In the genomic region with DNA sequence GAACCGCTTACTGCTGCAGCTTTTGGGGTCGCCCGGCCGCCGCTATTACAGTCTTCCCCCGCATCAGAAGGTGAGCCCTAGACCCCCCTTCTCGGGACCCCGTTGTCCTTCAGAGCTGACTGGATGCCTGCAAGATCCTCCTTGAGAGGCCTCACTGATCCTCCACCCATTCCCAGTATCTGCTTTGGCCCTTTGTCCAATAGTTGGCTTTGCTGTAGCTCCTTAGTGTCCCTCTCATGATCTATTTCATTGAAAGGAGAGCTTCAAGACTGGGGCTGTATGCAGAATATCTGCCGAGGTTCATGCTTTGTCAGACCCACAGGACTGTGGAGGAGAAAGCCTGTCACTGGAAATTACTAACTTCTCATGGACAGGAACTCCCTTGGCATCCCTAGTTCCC, we compare ENCODE assay signal across 8 cellular contexts. TPM values are rescaled to one million over a fixed set of nuclear protein-coding genes. Genes with fewer than 3 reads are reported as not detected.
DNase-seq lines count a peak whose midpoint lies in the region; ATAC-seq and TF ChIP-seq lines count a peak whose summit lies in the region.

No MANE protein-coding gene starts in this region.

- CTCF ChIA-PET in activated CD4-positive, alpha-beta T cell treated with anti-CD3 and anti-CD28 coated beads for 36 hours (lab: Charles Lee) = interaction anchor here (0.6 to 0.7 kb wide), 3 partner anchors 19 to 147 kb away, joined by 3 to 5 read pairs (median 3); a partner anchor contains a TSS

- H3K4me3 Mint-ChIP-seq in activated CD4-positive, alpha-beta T cell treated with anti-CD3 and anti-CD28 coated beads for 36 hours = peak overlapping the region; percentile 96

- no peaks in the 10 kb centered on the region for H3K9me3 Mint-ChIP-seq in activated CD4-positive, alpha-beta T cell treated with anti-CD3 and anti-CD28 coated beads for 36 hours (ENCODE audit: low read depth)

- H3K36me3 ChIP-seq in HUES64 (ENCODE audit: insufficient read depth, low read length) = peaks cover 38% of the 10 kb centered on the region
- peaks cover 35% of the 10 kb centered on the region for H3K36me3 ChIP-seq in iPS-20b (ENCODE audit: insufficient read depth, low read depth, low read length)
- peaks cover 0 to 30% (median 24%) of the 10 kb centered on the region in 6 donors for H3K36me3 ChIP-seq in spleen

- no peaks in the 10 kb centered on the region for H3K9me3 ChIP-seq in HUES64 (ENCODE audit: insufficient read depth, low read depth, low read length)
- H3K9me3 ChIP-seq in iPS-20b (ENCODE audit: insufficient read depth, low read depth, low read length) = no peaks in the 10 kb centered on the region
- no peaks in the 10 kb centered on the region for H3K9me3 ChIP-seq in spleen

- TF ChIP-seq POLR2A in spleen (IDR thresholded peaks at IDR 0.05) = no peak

- H3K27ac ChIP-seq in HUES64 (ENCODE audit: low read depth, low read length) (peak overlapping the region; percentile 92), iPS-20b (ENCODE audit: low read length) (peak overlapping the region; percentile 99), spleen (peak overlapping the region; percentile 69 to 94 (median 92))

- WGBS in HUES64 = under 1% methylated on average over 9 of the region's 9 CpGs
- WGBS in spleen, 5 donors = 0% methylated on average over 3 to 9 of the region's 9 CpGs

- peaks cover 26% of the 10 kb centered on the region for H3K36me3 Mint-ChIP-seq in activated CD4-positive, alpha-beta T cell treated with anti-CD3 and anti-CD28 coated beads for 36 hours (ENCODE audit: low read depth)

- no peak for DNase-seq in activated CD4-positive, alpha-beta T cell treated with anti-CD3 and anti-CD28 coated beads for 36 hours
- DNase-seq in activated CD4-positive, alpha-beta T cell treated with anti-CD3 and anti-CD28 coated beads, Interleukin-2, amount 50 U/mL, for 4 hours = no peak
- peak; percentile 13 for DNase-seq in astrocyte of the spinal cord (ENCODE audit: low read depth, low spot score)
- no peak for DNase-seq in spleen
- no peak for DNase-seq in T1000 (lab: John Stamatoyannopoulos, UW)

- peaks cover 19% of the 10 kb centered on the region for H3K4me1 Mint-ChIP-seq in activated CD4-positive, alpha-beta T cell treated with anti-CD3 and anti-CD28 coated beads for 36 hours

- peak overlapping the region; percentile 100 for H3K27ac Mint-ChIP-seq in activated CD4-positive, alpha-beta T cell treated with anti-CD3 and anti-CD28 coated beads for 36 hours

- H3K4me3 ChIP-seq in HUES64 (ENCODE audit: low read length) (peak overlapping the region; percentile 85), astrocyte of the spinal cord (ENCODE audit: low read depth, low read length) (peak overlapping the region; percentile 90), iPS-20b (ENCODE audit: low read length) (peak overlapping the region; percentile 100), spleen (peak overlapping the region; percentile 58 to 88 (median 82))

- intact Hi-C loops in activated CD4-positive, alpha-beta T cell treated with anti-CD3 and anti-CD28 coated beads for 36 hours (cut with DNase I, micrococcal nuclease) = loop anchor here (1.0 to 5.0 kb wide), 12 partner anchors 47 to 155 kb away; a partner anchor contains a TSS
- intact Hi-C loops in spleen (cut with DNase I; ENCODE audit: low total_unique reads) = no loop called here

- ATAC-seq in activated CD4-positive, alpha-beta T cell treated with anti-CD3 and anti-CD28 coated beads for 36 hours = peak; percentile 1
- ATAC-seq in HG03571 (IDR thresholded peaks at IDR 0.05; ENCODE audit: unreplicated experiment) = no peak

- H3K9ac ChIP-seq in HUES64 (ENCODE audit: low read depth, low read length) (peak overlapping the region; percentile 94), iPS-20b (ENCODE audit: low read depth, low read length) (peak overlapping the region; percentile 98)

- H3K27me3 ChIP-seq in HUES64 (ENCODE audit: insufficient read depth, low read length) (no peaks in the 10 kb centered on the region), iPS-20b (ENCODE audit: insufficient read depth, low read length) (no peaks in the 10 kb centered on the region), spleen (replicated peaks in 1 of 7) (no peaks in the 10 kb centered on the region)

- no peaks in the 10 kb centered on the region; the same call in 1 of the 2 replicates for H3K4me1 ChIP-seq in HUES64 (ENCODE audit: insufficient read depth, low read length)
- H3K4me1 ChIP-seq in iPS-20b (ENCODE audit: insufficient read depth, low read length) = no peaks in the 10 kb centered on the region
- peaks cover 8 to 30% (median 22%) of the 10 kb centered on the region in 6 donors for H3K4me1 ChIP-seq in spleen

- TF ChIP-seq CTCF in astrocyte of the spinal cord (IDR thresholded peaks at IDR 0.05; ENCODE audit: low read depth, low read length) (no peak), spleen (IDR thresholded peaks at IDR 0.05 in 8 of 11, conservative IDR thresholded peaks at IDR 0.05 in 3 of 11) (no peak)

- POLR2A ChIA-PET in activated CD4-positive, alpha-beta T cell treated with anti-CD3 and anti-CD28 coated beads for 36 hours (lab: Charles Lee) = interaction anchor here (0.6 kb wide), 1 partner anchor 155 kb away, joined by 3 read pairs; no protein-coding TSS in a partner anchor

- in situ Hi-C loops in astrocyte of the spinal cord (cut with HindIII; ENCODE audit: low sequenced_read_pairs) = no loop called here

- no peaks in the 10 kb centered on the region for H3K27me3 Mint-ChIP-seq in activated CD4-positive, alpha-beta T cell treated with anti-CD3 and anti-CD28 coated beads for 36 hours

RNA-seq across cellular contexts. Expression of a gene that starts 0.5 kb away (rescaled TPM):
- 10 to 100 TPM; 47.8 to 49.1 TPM for total RNA-seq in activated CD4-positive, alpha-beta T cell treated with anti-CD3 and anti-CD28 coated beads for 36 hours
- polyA plus RNA-seq in HUES64 (2013, experiment 1 of 2) = 54.7 TPM
- 57.2 TPM for polyA plus RNA-seq in HUES64 (2013, experiment 2 of 2)
- total RNA-seq in spleen = 10 to 100 TPM; 17.5 to 22.9 (median 19.2) TPM
- polyA plus RNA-seq in spleen = 10 to 100 TPM in 2 of 3 donors, 1 to 10 TPM in 1; 8.1 to 13.0 (median 10.2) TPM

RNA-seq across cellular contexts. Expression of a gene that starts 48.1 kb away (rescaled TPM):
- total RNA-seq in activated CD4-positive, alpha-beta T cell treated with anti-CD3 and anti-CD28 coated beads for 36 hours = under 1 TPM; 0.57 to 0.61 TPM
- 1.8 TPM for polyA plus RNA-seq in HUES64 (2013, experiment 1 of 2)
- polyA plus RNA-seq in HUES64 (2013, experiment 2 of 2) = 2.5 TPM
- total RNA-seq in spleen = 1 to 10 TPM in 4 of 7 donors, under 1 TPM in 3; 0.38 to 2.2 (median 1.3) TPM
- under 1 TPM; 0.18 to 0.70 (median 0.63) TPM for polyA plus RNA-seq in spleen

RNA-seq across cellular contexts. Expression of a gene that starts 48.4 kb away (rescaled TPM):
- 10 to 100 TPM; 23.7 to 45.3 TPM for total RNA-seq in activated CD4-positive, alpha-beta T cell treated with anti-CD3 and anti-CD28 coated beads for 36 hours
- 17.4 TPM for polyA plus RNA-seq in HUES64 (2013, experiment 1 of 2)
- 21.6 TPM for polyA plus RNA-seq in HUES64 (2013, experiment 2 of 2)
- total RNA-seq in spleen = 10 to 100 TPM; 11.3 to 21.6 (median 13.4) TPM
- 10 to 100 TPM; 10.1 to 15.7 (median 13.7) TPM for polyA plus RNA-seq in spleen
